Comparison of ENCODE assay signal across 14 cellular contexts in the genomic region with DNA sequence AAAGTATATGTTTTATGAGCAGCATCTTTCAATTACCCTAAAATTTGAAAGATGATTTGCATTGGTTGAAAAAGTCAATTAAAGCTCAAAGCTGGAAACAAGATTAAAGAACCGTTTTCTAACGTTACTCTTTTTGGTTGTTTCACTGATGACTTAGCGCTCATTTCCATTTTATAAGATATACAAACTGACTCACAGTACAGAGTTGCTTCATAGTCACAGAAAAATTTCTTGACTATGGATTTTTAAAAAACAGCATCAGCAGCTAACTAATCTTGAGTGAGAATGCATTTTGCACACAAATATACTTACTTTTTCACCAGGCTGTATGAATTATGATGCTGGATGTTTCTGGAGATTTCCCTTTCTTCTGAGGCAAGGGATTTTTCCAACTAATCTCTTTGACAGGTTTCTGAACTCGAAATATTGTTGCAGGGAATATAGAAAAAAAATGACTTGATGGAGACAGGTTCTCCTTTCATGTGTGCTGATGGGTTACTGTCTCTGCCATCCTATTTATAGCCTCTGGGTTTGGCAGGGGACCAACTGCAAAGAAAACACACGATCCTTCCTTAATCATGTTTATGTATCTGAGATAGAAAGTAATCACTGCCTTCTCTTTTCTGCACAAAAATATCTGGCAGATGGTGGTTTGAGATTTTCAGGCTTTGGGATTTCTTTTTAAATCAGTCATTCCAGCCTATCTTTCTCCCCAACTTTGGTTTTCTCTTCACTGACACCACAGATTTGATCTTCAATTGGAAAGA.
DNase-seq lines count a peak whose midpoint lies in the region; ATAC-seq and TF ChIP-seq lines count a peak whose summit lies in the region.
"Had no signal": no experiment of that assay in that cellular context is flagged by ENCODE, and none has a peak within 500 bp of the region (broad histone marks: within the 10 kb centered on the region; RNA-seq: fewer than 3 reads in every experiment).

No MANE protein-coding gene starts in this region.

- H3K9me3 ChIP-seq in BE2C: no peaks in the 10 kb centered on the region
- H3K9me3 ChIP-seq: body of pancreas, right atrium auricular region had no signal

- no peaks in the 10 kb centered on the region for H3K36me3 ChIP-seq in BE2C

- DNase-seq in BE2C (peak; percentile 14), LHCN-M2 (ENCODE audit: low read depth) (peak; percentile 36), fibroblast of villous mesenchyme (ENCODE audit: low read depth) (peak; percentile 38), HuH-7.5 (ENCODE audit: low spot score) (no peak)
- DNase-seq: activated effector memory CD4-positive, alpha-beta T cell treated with anti-CD3 and anti-CD28 coated beads, Interleukin-2, amount 50 U/mL, for 16 hours; body of pancreas; Calu3; glutamatergic neuron had no signal

- TF ChIP-seq CTCF in BE2C (IDR thresholded peaks at IDR 0.05; ENCODE audit: low read depth, low read length) (no peak), fibroblast of villous mesenchyme (IDR thresholded peaks at IDR 0.05; ENCODE audit: insufficient read depth, low read depth, low read length) (no peak)

- H3K4me3 ChIP-seq in BE2C (ENCODE audit: low read depth, low read length) (no peak overlapping the region), fibroblast of villous mesenchyme (ENCODE audit: low read depth, low read length) (no peak overlapping the region)
- H3K4me3 ChIP-seq: body of pancreas, K562, right atrium auricular region had no signal

- peak overlapping the region; percentile 51 for H3K27ac ChIP-seq in angular gyrus (ENCODE audit: low read depth, low read length)
- H3K27ac ChIP-seq: body of pancreas, right atrium auricular region had no signal

- no peaks in the 10 kb centered on the region for H3K27me3 ChIP-seq in BE2C
- H3K27me3 ChIP-seq: body of pancreas, right atrium auricular region had no signal

- H3K4me1 ChIP-seq in BE2C: no peaks in the 10 kb centered on the region

- ATAC-seq in GM19324 (IDR thresholded peaks at IDR 0.05; ENCODE audit: low FRiP score, unreplicated experiment) (no peak), HG02981 (IDR thresholded peaks at IDR 0.05; ENCODE audit: unreplicated experiment) (no peak), GM21423 (IDR thresholded peaks at IDR 0.05; ENCODE audit: unreplicated experiment) (no peak)
- ATAC-seq: body of pancreas, K562 had no signal
